1 cellular context compared by ENCODE assay signal in the genomic region with DNA sequence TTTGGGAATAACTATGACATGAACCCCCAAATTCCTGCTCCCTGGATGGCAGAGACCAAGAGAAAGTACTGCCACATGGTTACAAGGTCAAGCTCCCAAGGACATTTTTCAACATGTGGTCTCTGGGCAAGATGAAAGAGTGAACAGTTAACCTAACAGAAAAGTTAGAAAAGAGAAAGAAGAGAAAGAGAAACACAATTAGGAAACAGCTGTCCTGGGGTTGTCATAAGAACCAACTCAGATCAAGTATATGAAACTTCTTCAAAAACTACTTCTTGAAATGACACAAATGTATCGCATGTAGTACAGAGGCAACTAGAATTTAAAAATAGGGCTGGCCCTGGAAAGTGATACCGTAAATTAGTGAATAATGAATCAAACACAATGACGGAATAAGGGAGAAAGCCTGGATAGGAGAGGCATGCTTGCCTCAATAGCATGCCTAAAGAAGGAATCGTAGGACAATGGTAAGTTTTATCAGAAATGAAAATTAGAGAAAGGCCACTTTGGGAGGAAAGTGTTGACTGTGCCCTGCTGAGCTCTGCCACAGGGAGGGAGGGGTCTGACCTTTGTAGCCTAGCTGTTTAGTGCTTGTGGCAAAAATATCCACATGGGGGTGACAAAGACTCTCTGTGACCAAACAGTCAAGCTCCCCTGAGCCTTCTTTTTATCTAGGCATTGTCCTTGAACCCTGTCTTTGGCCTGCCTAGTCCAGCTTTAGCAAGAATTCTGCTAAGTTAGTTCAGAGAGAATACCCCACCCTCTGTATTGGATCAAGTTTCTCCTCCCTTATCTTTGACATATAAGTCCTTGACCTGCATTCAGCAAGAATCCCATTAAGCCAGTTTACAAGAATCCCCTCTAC.
A peak's percentile ranks its signal among the peaks of the same experiment; 100 is the strongest.
TF ChIP-seq lines count a peak whose summit lies in the region.

No MANE protein-coding gene starts in this region.

TF ChIP-seq in HepG2, 621 proteins besides CTCF, POLR2A, EP300 and RAD21 (continued from another document):
- TF ChIP-seq, protein P1, sequence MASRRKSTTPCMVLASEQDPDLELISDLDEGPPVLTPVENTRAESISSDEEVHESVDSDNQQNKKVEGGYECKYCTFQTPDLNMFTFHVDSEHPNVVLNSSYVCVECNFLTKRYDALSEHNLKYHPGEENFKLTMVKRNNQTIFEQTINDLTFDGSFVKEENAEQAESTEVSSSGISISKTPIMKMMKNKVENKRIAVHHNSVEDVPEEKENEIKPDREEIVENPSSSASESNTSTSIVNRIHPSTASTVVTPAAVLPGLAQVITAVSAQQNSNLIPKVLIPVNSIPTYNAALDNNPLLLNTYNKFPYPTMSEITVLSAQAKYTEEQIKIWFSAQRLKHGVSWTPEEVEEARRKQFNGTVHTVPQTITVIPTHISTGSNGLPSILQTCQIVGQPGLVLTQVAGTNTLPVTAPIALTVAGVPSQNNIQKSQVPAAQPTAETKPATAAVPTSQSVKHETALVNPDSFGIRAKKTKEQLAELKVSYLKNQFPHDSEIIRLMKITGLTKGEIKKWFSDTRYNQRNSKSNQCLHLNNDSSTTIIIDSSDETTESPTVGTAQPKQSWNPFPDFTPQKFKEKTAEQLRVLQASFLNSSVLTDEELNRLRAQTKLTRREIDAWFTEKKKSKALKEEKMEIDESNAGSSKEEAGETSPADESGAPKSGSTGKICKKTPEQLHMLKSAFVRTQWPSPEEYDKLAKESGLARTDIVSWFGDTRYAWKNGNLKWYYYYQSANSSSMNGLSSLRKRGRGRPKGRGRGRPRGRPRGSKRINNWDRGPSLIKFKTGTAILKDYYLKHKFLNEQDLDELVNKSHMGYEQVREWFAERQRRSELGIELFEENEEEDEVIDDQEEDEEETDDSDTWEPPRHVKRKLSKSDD (CRISPR knock-in tag; IDR thresholded peaks at IDR 0.05; ENCODE audit: low read depth) = no peak
- TF ChIP-seq DNMT3B (CRISPR knock-in tag; conservative IDR thresholded peaks at IDR 0.05) (0 out of 2 replicates have a peak, but pooled peaks have one; percentile 80), SALL1 (CRISPR knock-in tag; IDR thresholded peaks at IDR 0.05) (peak; percentile 87), SMAD1 (CRISPR knock-in tag; IDR thresholded peaks at IDR 0.05; ENCODE audit: borderline replicate concordance, low read depth) (0 out of 2 replicates have a peak, but pooled peaks have one; percentile 41), CENPX (CRISPR knock-in tag; IDR thresholded peaks at IDR 0.05) (no peak), ZNF878 (CRISPR knock-in tag; IDR thresholded peaks at IDR 0.05) (peak; percentile 25; the same call in 1 of the 2 replicates), ZNF496 (CRISPR knock-in tag; IDR thresholded peaks at IDR 0.05; ENCODE audit: insufficient replicate concordance) (no peak), STAT5B (CRISPR knock-in tag; IDR thresholded peaks at IDR 0.05) (0 out of 2 replicates have a peak, but pooled peaks have one; percentile 49), ZNF530 (CRISPR knock-in tag; IDR thresholded peaks at IDR 0.05; ENCODE audit: low read depth) (no peak), LCORL (IDR thresholded peaks at IDR 0.05) (no peak), LCORL (CRISPR knock-in tag; IDR thresholded peaks at IDR 0.05) (peak; percentile 56; the same call in 1 of the 2 replicates), ELF4 (CRISPR knock-in tag; IDR thresholded peaks at IDR 0.05; ENCODE audit: borderline replicate concordance) (peak; percentile 81), CBX5 (CRISPR knock-in tag; IDR thresholded peaks at IDR 0.05; ENCODE audit: borderline replicate concordance) (peak; percentile 57; the same call in 1 of the 2 replicates), ZNF572 (CRISPR knock-in tag; IDR thresholded peaks at IDR 0.05) (no peak), HOXA3 (CRISPR knock-in tag; IDR thresholded peaks at IDR 0.05) (peak; percentile 66; the same call in 1 of the 2 replicates), SIX4 (CRISPR knock-in tag; IDR thresholded peaks at IDR 0.05) (peak; percentile 94), ONECUT2 (CRISPR knock-in tag; IDR thresholded peaks at IDR 0.05) (peak; percentile 37; the same call in 1 of the 2 replicates), ZFP36L2 (CRISPR knock-in tag; IDR thresholded peaks at IDR 0.05) (no peak), ZNF253 (CRISPR knock-in tag; IDR thresholded peaks at IDR 0.05; ENCODE audit: borderline replicate concordance) (no peak), CENPT (CRISPR knock-in tag; IDR thresholded peaks at IDR 0.05; ENCODE audit: low read depth) (no peak), EHMT2 (IDR thresholded peaks at IDR 0.05; ENCODE audit: borderline replicate concordance, low read depth, low read length) (peak; percentile 60), NFE2L1 (CRISPR knock-in tag; IDR thresholded peaks at IDR 0.05; ENCODE audit: borderline replicate concordance) (no peak), HNF4G (IDR thresholded peaks at IDR 0.05; ENCODE audit: borderline replicate concordance, low read depth, low read length) (peak; percentile 100), HNF4G (CRISPR knock-in tag; IDR thresholded peaks at IDR 0.05; ENCODE audit: borderline replicate concordance, low read depth) (peak; percentile 96)
- TF ChIP-seq, protein P2, sequence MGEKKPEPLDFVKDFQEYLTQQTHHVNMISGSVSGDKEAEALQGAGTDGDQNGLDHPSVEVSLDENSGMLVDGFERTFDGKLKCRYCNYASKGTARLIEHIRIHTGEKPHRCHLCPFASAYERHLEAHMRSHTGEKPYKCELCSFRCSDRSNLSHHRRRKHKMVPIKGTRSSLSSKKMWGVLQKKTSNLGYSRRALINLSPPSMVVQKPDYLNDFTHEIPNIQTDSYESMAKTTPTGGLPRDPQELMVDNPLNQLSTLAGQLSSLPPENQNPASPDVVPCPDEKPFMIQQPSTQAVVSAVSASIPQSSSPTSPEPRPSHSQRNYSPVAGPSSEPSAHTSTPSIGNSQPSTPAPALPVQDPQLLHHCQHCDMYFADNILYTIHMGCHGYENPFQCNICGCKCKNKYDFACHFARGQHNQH (CRISPR knock-in tag; IDR thresholded peaks at IDR 0.05) = peak; percentile 42
- TF ChIP-seq, protein P3, sequence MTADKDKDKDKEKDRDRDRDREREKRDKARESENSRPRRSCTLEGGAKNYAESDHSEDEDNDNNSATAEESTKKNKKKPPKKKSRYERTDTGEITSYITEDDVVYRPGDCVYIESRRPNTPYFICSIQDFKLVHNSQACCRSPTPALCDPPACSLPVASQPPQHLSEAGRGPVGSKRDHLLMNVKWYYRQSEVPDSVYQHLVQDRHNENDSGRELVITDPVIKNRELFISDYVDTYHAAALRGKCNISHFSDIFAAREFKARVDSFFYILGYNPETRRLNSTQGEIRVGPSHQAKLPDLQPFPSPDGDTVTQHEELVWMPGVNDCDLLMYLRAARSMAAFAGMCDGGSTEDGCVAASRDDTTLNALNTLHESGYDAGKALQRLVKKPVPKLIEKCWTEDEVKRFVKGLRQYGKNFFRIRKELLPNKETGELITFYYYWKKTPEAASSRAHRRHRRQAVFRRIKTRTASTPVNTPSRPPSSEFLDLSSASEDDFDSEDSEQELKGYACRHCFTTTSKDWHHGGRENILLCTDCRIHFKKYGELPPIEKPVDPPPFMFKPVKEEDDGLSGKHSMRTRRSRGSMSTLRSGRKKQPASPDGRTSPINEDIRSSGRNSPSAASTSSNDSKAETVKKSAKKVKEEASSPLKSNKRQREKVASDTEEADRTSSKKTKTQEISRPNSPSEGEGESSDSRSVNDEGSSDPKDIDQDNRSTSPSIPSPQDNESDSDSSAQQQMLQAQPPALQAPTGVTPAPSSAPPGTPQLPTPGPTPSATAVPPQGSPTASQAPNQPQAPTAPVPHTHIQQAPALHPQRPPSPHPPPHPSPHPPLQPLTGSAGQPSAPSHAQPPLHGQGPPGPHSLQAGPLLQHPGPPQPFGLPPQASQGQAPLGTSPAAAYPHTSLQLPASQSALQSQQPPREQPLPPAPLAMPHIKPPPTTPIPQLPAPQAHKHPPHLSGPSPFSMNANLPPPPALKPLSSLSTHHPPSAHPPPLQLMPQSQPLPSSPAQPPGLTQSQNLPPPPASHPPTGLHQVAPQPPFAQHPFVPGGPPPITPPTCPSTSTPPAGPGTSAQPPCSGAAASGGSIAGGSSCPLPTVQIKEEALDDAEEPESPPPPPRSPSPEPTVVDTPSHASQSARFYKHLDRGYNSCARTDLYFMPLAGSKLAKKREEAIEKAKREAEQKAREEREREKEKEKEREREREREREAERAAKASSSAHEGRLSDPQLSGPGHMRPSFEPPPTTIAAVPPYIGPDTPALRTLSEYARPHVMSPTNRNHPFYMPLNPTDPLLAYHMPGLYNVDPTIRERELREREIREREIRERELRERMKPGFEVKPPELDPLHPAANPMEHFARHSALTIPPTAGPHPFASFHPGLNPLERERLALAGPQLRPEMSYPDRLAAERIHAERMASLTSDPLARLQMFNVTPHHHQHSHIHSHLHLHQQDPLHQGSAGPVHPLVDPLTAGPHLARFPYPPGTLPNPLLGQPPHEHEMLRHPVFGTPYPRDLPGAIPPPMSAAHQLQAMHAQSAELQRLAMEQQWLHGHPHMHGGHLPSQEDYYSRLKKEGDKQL (CRISPR knock-in tag; IDR thresholded peaks at IDR 0.05; ENCODE audit: low read depth) = peak; percentile 49; the same call in 1 of the 2 replicates
- TF ChIP-seq, protein P4, sequence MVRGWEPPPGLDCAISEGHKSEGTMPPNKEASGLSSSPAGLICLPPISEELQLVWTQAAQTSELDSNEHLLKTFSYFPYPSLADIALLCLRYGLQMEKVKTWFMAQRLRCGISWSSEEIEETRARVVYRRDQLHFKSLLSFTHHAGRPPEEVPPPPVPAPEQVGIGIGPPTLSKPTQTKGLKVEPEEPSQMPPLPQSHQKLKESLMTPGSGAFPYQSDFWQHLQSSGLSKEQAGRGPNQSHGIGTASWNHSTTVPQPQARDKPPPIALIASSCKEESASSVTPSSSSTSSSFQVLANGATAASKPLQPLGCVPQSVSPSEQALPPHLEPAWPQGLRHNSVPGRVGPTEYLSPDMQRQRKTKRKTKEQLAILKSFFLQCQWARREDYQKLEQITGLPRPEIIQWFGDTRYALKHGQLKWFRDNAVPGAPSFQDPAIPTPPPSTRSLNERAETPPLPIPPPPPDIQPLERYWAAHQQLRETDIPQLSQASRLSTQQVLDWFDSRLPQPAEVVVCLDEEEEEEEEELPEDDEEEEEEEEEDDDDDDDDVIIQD (CRISPR knock-in tag; IDR thresholded peaks at IDR 0.05; ENCODE audit: low read depth) = peak; percentile 81; the same call in 1 of the 2 replicates
- TF ChIP-seq, protein P5, sequence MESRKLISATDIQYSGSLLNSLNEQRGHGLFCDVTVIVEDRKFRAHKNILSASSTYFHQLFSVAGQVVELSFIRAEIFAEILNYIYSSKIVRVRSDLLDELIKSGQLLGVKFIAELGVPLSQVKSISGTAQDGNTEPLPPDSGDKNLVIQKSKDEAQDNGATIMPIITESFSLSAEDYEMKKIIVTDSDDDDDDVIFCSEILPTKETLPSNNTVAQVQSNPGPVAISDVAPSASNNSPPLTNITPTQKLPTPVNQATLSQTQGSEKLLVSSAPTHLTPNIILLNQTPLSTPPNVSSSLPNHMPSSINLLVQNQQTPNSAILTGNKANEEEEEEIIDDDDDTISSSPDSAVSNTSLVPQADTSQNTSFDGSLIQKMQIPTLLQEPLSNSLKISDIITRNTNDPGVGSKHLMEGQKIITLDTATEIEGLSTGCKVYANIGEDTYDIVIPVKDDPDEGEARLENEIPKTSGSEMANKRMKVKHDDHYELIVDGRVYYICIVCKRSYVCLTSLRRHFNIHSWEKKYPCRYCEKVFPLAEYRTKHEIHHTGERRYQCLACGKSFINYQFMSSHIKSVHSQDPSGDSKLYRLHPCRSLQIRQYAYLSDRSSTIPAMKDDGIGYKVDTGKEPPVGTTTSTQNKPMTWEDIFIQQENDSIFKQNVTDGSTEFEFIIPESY (CRISPR knock-in tag; IDR thresholded peaks at IDR 0.05) = peak; percentile 71; the same call in 1 of the 2 replicates
- TF ChIP-seq, protein P6, sequence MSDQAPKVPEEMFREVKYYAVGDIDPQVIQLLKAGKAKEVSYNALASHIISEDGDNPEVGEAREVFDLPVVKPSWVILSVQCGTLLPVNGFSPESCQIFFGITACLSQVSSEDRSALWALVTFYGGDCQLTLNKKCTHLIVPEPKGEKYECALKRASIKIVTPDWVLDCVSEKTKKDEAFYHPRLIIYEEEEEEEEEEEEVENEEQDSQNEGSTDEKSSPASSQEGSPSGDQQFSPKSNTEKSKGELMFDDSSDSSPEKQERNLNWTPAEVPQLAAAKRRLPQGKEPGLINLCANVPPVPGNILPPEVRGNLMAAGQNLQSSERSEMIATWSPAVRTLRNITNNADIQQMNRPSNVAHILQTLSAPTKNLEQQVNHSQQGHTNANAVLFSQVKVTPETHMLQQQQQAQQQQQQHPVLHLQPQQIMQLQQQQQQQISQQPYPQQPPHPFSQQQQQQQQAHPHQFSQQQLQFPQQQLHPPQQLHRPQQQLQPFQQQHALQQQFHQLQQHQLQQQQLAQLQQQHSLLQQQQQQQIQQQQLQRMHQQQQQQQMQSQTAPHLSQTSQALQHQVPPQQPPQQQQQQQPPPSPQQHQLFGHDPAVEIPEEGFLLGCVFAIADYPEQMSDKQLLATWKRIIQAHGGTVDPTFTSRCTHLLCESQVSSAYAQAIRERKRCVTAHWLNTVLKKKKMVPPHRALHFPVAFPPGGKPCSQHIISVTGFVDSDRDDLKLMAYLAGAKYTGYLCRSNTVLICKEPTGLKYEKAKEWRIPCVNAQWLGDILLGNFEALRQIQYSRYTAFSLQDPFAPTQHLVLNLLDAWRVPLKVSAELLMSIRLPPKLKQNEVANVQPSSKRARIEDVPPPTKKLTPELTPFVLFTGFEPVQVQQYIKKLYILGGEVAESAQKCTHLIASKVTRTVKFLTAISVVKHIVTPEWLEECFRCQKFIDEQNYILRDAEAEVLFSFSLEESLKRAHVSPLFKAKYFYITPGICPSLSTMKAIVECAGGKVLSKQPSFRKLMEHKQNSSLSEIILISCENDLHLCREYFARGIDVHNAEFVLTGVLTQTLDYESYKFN (CRISPR knock-in tag; conservative IDR thresholded peaks at IDR 0.05) = peak; percentile 71
- TF ChIP-seq, protein P7, sequence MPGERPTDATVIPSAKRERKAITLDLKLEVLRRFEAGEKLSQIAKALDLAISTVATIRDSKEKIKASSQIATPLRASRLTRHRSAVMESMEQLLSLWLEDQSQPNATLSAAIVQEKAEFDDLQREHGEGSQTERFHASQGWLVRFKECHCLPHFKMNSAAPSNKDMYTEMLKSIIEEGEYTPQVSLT (CRISPR knock-in tag; IDR thresholded peaks at IDR 0.05; ENCODE audit: borderline replicate concordance, low read depth) = no peak
- TF ChIP-seq, protein P8, sequence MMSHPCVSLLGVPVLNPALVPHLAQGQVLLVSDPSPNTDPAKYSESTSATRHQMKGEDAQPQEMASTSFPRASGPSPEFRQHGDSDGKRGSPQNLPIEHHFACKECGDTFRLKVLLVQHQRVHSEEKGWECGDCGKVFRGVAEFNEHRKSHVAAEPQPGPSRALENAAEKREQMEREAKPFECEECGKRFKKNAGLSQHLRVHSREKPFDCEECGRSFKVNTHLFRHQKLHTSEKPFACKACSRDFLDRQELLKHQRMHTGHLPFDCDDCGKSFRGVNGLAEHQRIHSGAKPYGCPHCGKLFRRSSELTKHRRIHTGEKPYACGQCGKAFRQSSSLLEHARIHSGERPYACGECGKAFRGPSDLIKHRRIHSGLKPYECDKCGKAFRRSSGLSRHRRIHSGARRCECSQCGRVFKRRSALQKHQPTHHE (CRISPR knock-in tag; IDR thresholded peaks at IDR 0.05; ENCODE audit: borderline replicate concordance) = 0 out of 2 replicates have a peak, but pooled peaks have one; percentile 47
